ENCODE assay signal across 24 cellular contexts in genomic region chr2:26595146-26595545, GRCh38. TPM values are rescaled to one million over a fixed set of nuclear protein-coding genes. Genes with fewer than 3 reads are reported as not detected.
"Had no signal": no experiment of that assay in that cellular context is flagged by ENCODE, and none has a peak within 500 bp of the region (broad histone marks: within the 10 kb centered on the region; RNA-seq: fewer than 3 reads in every experiment).

No MANE protein-coding gene starts in this region.

- H3K4me1 ChIP-seq: left lung, psoas muscle, suprapubic skin had no signal

- ATAC-seq: activated CD4-positive, alpha-beta T cell treated with anti-CD3 and anti-CD28 coated beads for 36 hours; foreskin keratinocyte; left lung; psoas muscle; right cardiac atrium had no signal

- DNase-seq: activated CD4-positive, alpha-beta T cell treated with anti-CD3 and anti-CD28 coated beads for 36 hours; activated CD4-positive, alpha-beta T cell treated with anti-CD3 and anti-CD28 coated beads, Interleukin-2, amount 50 U/mL, for 48 hours; dermis blood vessel endothelial cell; foreskin keratinocyte; hypothalamus; mammary epithelial cell; psoas muscle; right cardiac atrium; small intestine; stimulated activated CD4-positive, alpha-beta T cell treated with anti-CD3 and anti-CD28 coated beads, Interleukin-4, amount 100 ng/mL, for 1 hour; stimulated activated naive CD8-positive, alpha-beta T cell treated with anti-CD3 and anti-CD28 coated beads, Interleukin-15, amount 100 ng/mL, for 72 hours; SW 1271; trophoblast cell had no signal

- H3K4me3 ChIP-seq: cardiac muscle cell, left lung, psoas muscle, suprapubic skin had no signal

- H3K27ac ChIP-seq: cardiac muscle cell, epithelial cell of prostate, foreskin keratinocyte, left lung, psoas muscle, suprapubic skin, VCaP had no signal

- H3K9me3 ChIP-seq: left lung, psoas muscle, suprapubic skin had no signal

- H3K36me3 ChIP-seq: cardiac muscle cell, left lung, suprapubic skin had no signal

RNA-seq across cellular contexts. Expression of gene CIB4, which starts 46.0 kb away (rescaled TPM):
- total RNA-seq: activated CD4-positive, alpha-beta T cell treated with anti-CD3 and anti-CD28 coated beads for 36 hours; cardiac muscle cell; chondrocyte; dermis blood vessel endothelial cell; fibroblast of lung; foreskin keratinocyte; left lung; mammary epithelial cell; mononuclear cell; neural crest cell; omental fat pad; psoas muscle; right cardiac atrium; suprapubic skin had no signal
- polyA plus RNA-seq: cardiac muscle cell, fibroblast of lung, foreskin keratinocyte, keratinocyte, mammary epithelial cell, psoas muscle, right cardiac atrium, small intestine had no signal
